22 cellular contexts compared by ENCODE assay signal in the genomic region with DNA sequence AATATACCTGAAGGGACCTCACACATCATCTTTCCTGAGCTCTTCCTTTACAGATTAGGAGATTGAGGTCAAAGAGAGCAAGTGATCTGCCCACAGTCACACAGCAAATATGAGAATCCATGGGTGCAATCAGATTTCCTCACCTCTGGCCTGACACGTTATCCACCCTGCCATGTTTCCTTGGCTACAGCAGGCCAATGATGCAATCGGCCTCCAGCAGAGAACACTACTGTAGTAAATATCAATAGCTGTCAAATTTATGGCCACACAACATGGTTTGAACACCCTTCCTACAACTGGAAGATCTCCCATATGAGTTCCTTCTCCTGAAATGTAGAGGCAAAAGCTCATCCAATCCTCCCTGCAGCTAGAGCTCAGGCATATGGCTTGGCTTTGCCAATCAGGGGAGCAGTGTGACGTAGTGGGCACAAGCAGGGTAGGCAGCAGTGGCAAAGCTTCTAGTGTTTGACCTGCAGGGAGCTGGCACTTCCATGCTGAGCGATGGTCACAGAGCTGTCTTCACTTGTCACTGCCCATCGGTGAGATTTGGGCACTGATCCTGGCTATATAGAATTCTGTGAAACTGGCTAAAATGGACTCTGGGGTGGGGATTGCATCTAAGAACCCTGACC.
DNase-seq lines count a peak whose midpoint lies in the region; ATAC-seq and TF ChIP-seq lines count a peak whose summit lies in the region.
"Had no signal": no experiment of that assay in that cellular context is flagged by ENCODE, and none has a peak within 500 bp of the region (broad histone marks: within the 10 kb centered on the region; RNA-seq: fewer than 3 reads in every experiment).

No MANE protein-coding gene starts in this region.

- H3K27me3 ChIP-seq in sigmoid colon: no peaks in the 10 kb centered on the region

- no peaks in the 10 kb centered on the region for H3K4me1 Mint-ChIP-seq in activated CD8-positive, alpha-beta memory T cell treated with anti-CD3 and anti-CD28 coated beads, Interleukin-2, amount 10 ng/mL, durations not matched to agents 7 days and 5 days
- H3K4me1 Mint-ChIP-seq: CD4-positive, CD25-positive, alpha-beta regulatory T cell had no signal

- 81 to 86% methylated on average over 5 of the region's 5 CpGs for WGBS in sigmoid colon, 2 donors

- no peak overlapping the region for H3K4me3 Mint-ChIP-seq in activated CD8-positive, alpha-beta memory T cell treated with anti-CD3 and anti-CD28 coated beads, Interleukin-2, amount 10 ng/mL, durations not matched to agents 7 days and 5 days
- H3K4me3 Mint-ChIP-seq: CD4-positive, CD25-positive, alpha-beta regulatory T cell; GM23338 had no signal

- H3K4me1 ChIP-seq in sigmoid colon: no peaks in the 10 kb centered on the region
- H3K4me1 ChIP-seq: A549 had no signal

- TF ChIP-seq EP300 in sigmoid colon (IDR thresholded peaks at IDR 0.05): no peak

- CTCF ChIA-PET in activated CD8-positive, alpha-beta memory T cell treated with anti-CD3 and anti-CD28 coated beads, Interleukin-2, amount 10 ng/mL, durations not matched to agents 7 days and 5 days (lab: Charles Lee): no interaction called here

- no peaks in the 10 kb centered on the region for H3K27me3 Mint-ChIP-seq in activated CD8-positive, alpha-beta memory T cell treated with anti-CD3 and anti-CD28 coated beads, Interleukin-2, amount 10 ng/mL, durations not matched to agents 7 days and 5 days
- H3K27me3 Mint-ChIP-seq: CD4-positive, CD25-positive, alpha-beta regulatory T cell had no signal

- H3K9me3 Mint-ChIP-seq in activated CD8-positive, alpha-beta memory T cell treated with anti-CD3 and anti-CD28 coated beads, Interleukin-2, amount 10 ng/mL, durations not matched to agents 7 days and 5 days (ENCODE audit: low read depth): no peaks in the 10 kb centered on the region

- no peak for ATAC-seq in activated CD8-positive, alpha-beta memory T cell treated with anti-CD3 and anti-CD28 coated beads, Interleukin-2, amount 10 ng/mL, durations not matched to agents 7 days and 5 days
- no peak for ATAC-seq in HG03457 (IDR thresholded peaks at IDR 0.05; ENCODE audit: unreplicated experiment)
- ATAC-seq: A549, GM23338, K562, PC-3 had no signal

- no peaks in the 10 kb centered on the region for H3K9me3 ChIP-seq in sigmoid colon

- no peak overlapping the region for H3K4me3 ChIP-seq in AG10803 (ENCODE audit: low read length)
- H3K4me3 ChIP-seq in fibroblast of villous mesenchyme (ENCODE audit: low read depth, low read length): no peak overlapping the region
- H3K4me3 ChIP-seq in sigmoid colon: no peak overlapping the region
- H3K4me3 ChIP-seq: A549, GM23338, K562 had no signal

- TF ChIP-seq POLR2A in sigmoid colon (IDR thresholded peaks at IDR 0.05): no peak

- no peak overlapping the region for H3K27ac ChIP-seq in sigmoid colon
- H3K27ac ChIP-seq: A549 had no signal

- TF ChIP-seq CTCF in AG10803 (conservative IDR thresholded peaks at IDR 0.05; ENCODE audit: low read length) (no peak), fibroblast of villous mesenchyme (IDR thresholded peaks at IDR 0.05; ENCODE audit: insufficient read depth, low read depth, low read length) (no peak), sigmoid colon (IDR thresholded peaks at IDR 0.05) (no peak)

- H3K36me3 ChIP-seq in sigmoid colon: no peaks in the 10 kb centered on the region

- H3K36me3 Mint-ChIP-seq in activated CD8-positive, alpha-beta memory T cell treated with anti-CD3 and anti-CD28 coated beads, Interleukin-2, amount 10 ng/mL, durations not matched to agents 7 days and 5 days: no peaks in the 10 kb centered on the region
- H3K36me3 Mint-ChIP-seq: CD4-positive, CD25-positive, alpha-beta regulatory T cell had no signal

- no peak overlapping the region for H3K27ac Mint-ChIP-seq in activated CD8-positive, alpha-beta memory T cell treated with anti-CD3 and anti-CD28 coated beads, Interleukin-2, amount 10 ng/mL, durations not matched to agents 7 days and 5 days
- H3K27ac Mint-ChIP-seq: CD4-positive, CD25-positive, alpha-beta regulatory T cell; GM23338 had no signal

- in situ Hi-C loops in G401 (cut with HindIII; ENCODE audit: low sequenced_read_pairs): no loop called here

- DNase-seq in AG10803 (ENCODE audit: low read depth) (peak; percentile 9), G401 (ENCODE audit: low spot score) (peak; percentile 76), amniotic epithelial cell (ENCODE audit: low read depth) (peak; percentile 2), fibroblast of villous mesenchyme (ENCODE audit: low read depth) (peak; percentile 9), islet precursor cell (no peak), sigmoid colon (no peak)
- DNase-seq in activated CD8-positive, alpha-beta memory T cell treated with anti-CD3 and anti-CD28 coated beads, Interleukin-2, amount 10 ng/mL, durations not matched to agents 7 days and 5 days: no peak
- DNase-seq: CD4-positive, CD25-positive, alpha-beta regulatory T cell; COR-L47; DMS79; HCEC 1CT; NCI-H1092; NCI-H1436; NCI-H2029; NCI-H226; NCI-H510A treated with DMSO at 0.1 percent for 48 hours; PC-3; SHP77 had no signal

- intact Hi-C loops in sigmoid colon (cut with DNase I): no loop called here

Comparison
In these comparisons a context has a peak if more than half of its experiments do, and no peak if none do; other contexts are left out.
1. DNase-seq: peak in AG10803 (single experiment), G401 (single experiment), amniotic epithelial cell (single experiment) and fibroblast of villous mesenchyme (single experiment); none in islet precursor cell (single experiment), activated CD8-positive, alpha-beta memory T cell treated with anti-CD3 and anti-CD28 coated beads, Interleukin-2, amount 10 ng/mL, durations not matched to agents 7 days and 5 days (single experiment) and sigmoid colon (single experiment).